ENCODE assay signal across 8 cellular contexts in genomic region chr12:56257491-56258067, GRCh38. TPM values are rescaled to one million over a fixed set of nuclear protein-coding genes. Genes with fewer than 3 reads are reported as not detected.
DNase-seq lines count a peak whose midpoint lies in the region; ATAC-seq, FAIRE-seq and TF ChIP-seq lines count a peak whose summit lies in the region.

No MANE protein-coding gene starts in this region.

- peaks cover 11% of the 10 kb centered on the region; the same call in 1 of the 2 replicates for H3K23me2 ChIP-seq in H1 (ENCODE audit: low read depth, low read length)

- peak; percentile 46 to 76 (median 72) for DNase-seq in NCI-H1417 (lab: John Stamatoyannopoulos, UW)
- no peak for DNase-seq in NCI-H1417 treated with DMSO at 0.1 percent for 48 hours (lab: John Stamatoyannopoulos, UW)
- DNase-seq in Peyer's patch: no peak
- peak in 1 of 2 experiments; percentile 80 for DNase-seq in H1 (ENCODE audit: low read depth in 1 of 2, low spot score in 2 of 2)
- DNase-seq in NK-92 (lab: John Stamatoyannopoulos, UW; ENCODE audit: unreplicated experiment): no peak

- peak overlapping the region; percentile 72 to 98 (median 86) for H3K4me3 ChIP-seq in Peyer's patch
- H3K4me3 ChIP-seq in H1 (ENCODE audit: extremely low read depth in 1 of 4, insufficient read depth in 2 of 4, low read depth in 3 of 4, low read length in 4 of 4): peak overlapping the region; percentile 60 to 96 (median 88)
- H3K4me3 ChIP-seq in muscle layer of colon (ENCODE audit: low read depth in 1 of 2, low read length in 2 of 2): peak overlapping the region; percentile 63 to 78

- H4K8ac ChIP-seq in H1 (ENCODE audit: extremely low read depth, insufficient read depth, low read length): no peak overlapping the region; the same call in 1 of the 2 replicates

- peak overlapping the region; percentile 29; the same call in 1 of the 2 replicates for H2AFZ ChIP-seq in H1 (ENCODE audit: low read length)

- H3K4me2 ChIP-seq in H1 (ENCODE audit: insufficient read depth in 1 of 2, low read depth in 2 of 2, low read length in 2 of 2): peak overlapping the region; percentile 83 to 89

- H3K18ac ChIP-seq in H1 (ENCODE audit: extremely low read depth, low read length): peak overlapping the region; percentile 63; the same call in 1 of the 2 replicates

- peaks cover 0 to 22% (median 3%) of the 10 kb centered on the region in 4 donors for H3K4me1 ChIP-seq in Peyer's patch
- peaks cover 8 to 17% (median 13%) of the 10 kb centered on the region in 4 experiments for H3K4me1 ChIP-seq in H1 (replicated peaks in 1 of 4; ENCODE audit: control insufficient read depth in 3 of 4, insufficient read depth in 4 of 4, low read length in 3 of 4)
- peaks cover 23% of the 10 kb centered on the region for H3K4me1 ChIP-seq in muscle layer of colon (ENCODE audit: insufficient read depth, low read length)

- H3K36me3 ChIP-seq in Peyer's patch (peaks cover 0 to 33% (median 0%) of the 10 kb centered on the region in 3 donors), H1 (ENCODE audit: control insufficient read depth in 2 of 4, insufficient read depth in 4 of 4, low read length in 3 of 4) (peaks cover 18 to 38% (median 23%) of the 10 kb centered on the region in 4 experiments), muscle layer of colon (ENCODE audit: insufficient read depth, low read length) (peaks cover 44% of the 10 kb centered on the region)

- peak overlapping the region; percentile 78 for H4K5ac ChIP-seq in H1 (ENCODE audit: insufficient read length, low read depth, low read length)

- H3K14ac ChIP-seq in H1 (ENCODE audit: insufficient read length): no peak overlapping the region

- POLR2A ChIA-PET in H1 (lab: Charles Lee; ENCODE audit: partially characterized antibody): interaction anchor here (0.8 to 3.8 kb wide), 29 partner anchors 9 to 210 kb away, joined by 3 to 41 read pairs (median 5); partner anchors contain the start of genes CNPY2, COQ10A, CS and ERBB3

- no peak overlapping the region for H4K91ac ChIP-seq in H1 (replicated peaks; ENCODE audit: insufficient read length, low read length)

- peak overlapping the region; percentile 63 for H3K4ac ChIP-seq in H1 (replicated peaks; ENCODE audit: insufficient read length, low read depth, low read length)

- TF ChIP-seq RAD21 in H1 (IDR thresholded peaks at IDR 0.05 in 1 of 2, conservative IDR thresholded peaks at IDR 0.05 in 1 of 2; ENCODE audit: low read depth in 2 of 2, low read length in 2 of 2): no peak

- H2BK15ac ChIP-seq in H1 (ENCODE audit: low read length): peak overlapping the region; percentile 46; the same call in 1 of the 2 replicates

- peaks cover 5 to 9% of the 10 kb centered on the region in 2 experiments for H4K20me1 ChIP-seq in H1 (replicated peaks in 1 of 2; ENCODE audit: control insufficient read depth in 1 of 2, insufficient read depth in 2 of 2, low read length in 2 of 2)

- H3K9ac ChIP-seq in H1 (replicated peaks in 1 of 4; ENCODE audit: extremely low read depth in 1 of 4, low read depth in 3 of 4, low read length in 3 of 4): peak overlapping the region in 3 of 4 experiments; percentile 54 to 60 (median 58); a peak in 5 of 7 replicates
- peak overlapping the region; percentile 92 for H3K9ac ChIP-seq in muscle layer of colon (ENCODE audit: low read length)

- no peak overlapping the region for H2BK20ac ChIP-seq in H1 (ENCODE audit: low read length)

- 2% methylated on average over 21 of the region's 27 CpGs; no CpG with 5 or more reads in 1 of the 2 experiments for WGBS in H1 (ENCODE audit: extremely low coverage in 1 of 2, insufficient coverage in 1 of 2, insufficient read length in 1 of 2, insufficient replicate concordance in 2 of 2, low coverage in 1 of 2, low lambda C conversion rate in 2 of 2, missing lambda C conversion rate in 1 of 2), 2 experiments

- TF ChIP-seq EP300 in H1 (IDR thresholded peaks at IDR 0.05; ENCODE audit: borderline replicate concordance in 1 of 2, low read depth in 2 of 2, low read length in 2 of 2): no peak

- H3K27ac ChIP-seq in Peyer's patch: peak overlapping the region; percentile 79 to 92 (median 85)
- H3K27ac ChIP-seq in H1 (ENCODE audit: low read depth, low read length): no peak overlapping the region
- H3K27ac ChIP-seq in muscle layer of colon (ENCODE audit: low read depth, low read length): peak overlapping the region; percentile 97

- TF ChIP-seq POLR2A in Peyer's patch (IDR thresholded peaks at IDR 0.05): no peak
- no peak for TF ChIP-seq POLR2A in H1 (IDR thresholded peaks at IDR 0.05; ENCODE audit: control extremely low read depth in 1 of 2, low read depth in 2 of 2, low read length in 2 of 2)

- no peak overlapping the region for H2AK5ac ChIP-seq in H1 (ENCODE audit: low read depth, low read length)

- peaks cover 0 to 8% of the 10 kb centered on the region in 2 experiments; a peak in 1 of 4 replicates for H3K79me2 ChIP-seq in H1 (ENCODE audit: control insufficient read depth in 1 of 2, insufficient read depth in 2 of 2, low read length in 2 of 2)

- H2BK5ac ChIP-seq in H1 (ENCODE audit: low read depth, low read length): peak overlapping the region; percentile 79

- no peak overlapping the region for H2BK120ac ChIP-seq in H1 (replicated peaks; ENCODE audit: low read depth, low read length)

- H3K27me3 ChIP-seq in Peyer's patch (no peaks in the 10 kb centered on the region), H1 (replicated peaks in 1 of 4; ENCODE audit: control insufficient read depth in 3 of 4, extremely low read depth in 1 of 4, insufficient read depth in 3 of 4, low read length in 3 of 4) (no peaks in the 10 kb centered on the region), muscle layer of colon (ENCODE audit: control insufficient read depth in 1 of 2, insufficient read depth in 2 of 2, low read length in 2 of 2) (no peaks in the 10 kb centered on the region)

- FAIRE-seq in H1 (lab: Jason Lieb, UNC): no peak

- no peak overlapping the region for H3K23ac ChIP-seq in H1 (ENCODE audit: insufficient read length)

- H3K56ac ChIP-seq in H1 (replicated peaks; ENCODE audit: insufficient read length, low read depth, low read length): peak overlapping the region; percentile 62

- H3K79me1 ChIP-seq in H1 (ENCODE audit: low read depth, low read length): peaks cover 7% of the 10 kb centered on the region

- TF ChIP-seq CTCF in Peyer's patch (IDR thresholded peaks at IDR 0.05) (no peak), H1 (IDR thresholded peaks at IDR 0.05; ENCODE audit: control extremely low read depth in 1 of 3, insufficient read depth in 1 of 3, low read depth in 1 of 3, low read length in 3 of 3) (no peak)

- H3K9me3 ChIP-seq in Peyer's patch: no peaks in the 10 kb centered on the region
- H3K9me3 ChIP-seq in H1 (ENCODE audit: insufficient read depth in 2 of 2, low read depth in 1 of 2, low read length in 1 of 2): no peaks in the 10 kb centered on the region
- no peaks in the 10 kb centered on the region for H3K9me3 ChIP-seq in muscle layer of colon (ENCODE audit: low read length)

- peak; percentile 9 for ATAC-seq in HG02938 (IDR thresholded peaks at IDR 0.05; ENCODE audit: unreplicated experiment)
- ATAC-seq in GM18517 (IDR thresholded peaks at IDR 0.05; ENCODE audit: unreplicated experiment): no peak

- H2BK12ac ChIP-seq in H1 (ENCODE audit: low read depth, low read length): no peak overlapping the region

- CTCF ChIA-PET in H1 (lab: Charles Lee; ENCODE audit: partially characterized antibody): interaction anchor here (0.8 to 6.4 kb wide), 23 partner anchors 9 to 1502 kb away, joined by 3 to 47 read pairs (median 6); partner anchors contain the start of genes COQ10A, RNF41 and SMARCC2

RNA-seq across cellular contexts. Expression of gene ANKRD52, which starts 0.6 kb away (rescaled TPM):
- total RNA-seq in Peyer's patch: 10 to 100 TPM; 30.5 to 48.7 (median 36.6) TPM
- 34.1 and 36.3 TPM in 2 replicates for total RNA-seq in H1 (2021; fragmentation: NEBNext Ultra II Directional; extraction: Animal tissue kit (Norgen Biotek cat#: 25700))
- polyA plus RNA-seq in H1 (2011; rRNA removed): 14.0 and 20.7 TPM in 2 replicates
- polyA plus RNA-seq in H1 (2011; cell fraction: cytosol; rRNA removed): 14.1 TPM
- polyA plus RNA-seq in H1 (2011; cell fraction: nucleus; rRNA removed): 74.8 TPM
- polyA plus RNA-seq in H1 (2012, experiment 1 of 2): 19.5 to 26.6 TPM (median 22.1 TPM) in 4 replicates
- 14.4 TPM for polyA plus RNA-seq in H1 (2012, experiment 2 of 2)
- 15.3 TPM for polyA plus RNA-seq in H1 (2013, experiment 1 of 2)
- 14.7 TPM for polyA plus RNA-seq in H1 (2013, experiment 2 of 2)
- polyA minus RNA-seq in H1 (2011; rRNA and poly(A)+ RNA removed): 20.7 and 30.8 TPM in 2 replicates
- polyA minus RNA-seq in H1 (2011; cell fraction: cytosol; rRNA and poly(A)+ RNA removed): 14.5 TPM
- polyA minus RNA-seq in H1 (2011; cell fraction: nucleus; rRNA and poly(A)+ RNA removed): 20.3 TPM

RNA-seq across cellular contexts. Expression of gene COQ10A, which starts 9.2 kb away (rescaled TPM):
- 10 to 100 TPM in 2 of 4 donors, 1 to 10 TPM in 2; 9.1 to 14.8 (median 11.8) TPM for total RNA-seq in Peyer's patch
- total RNA-seq in H1 (2021; fragmentation: NEBNext Ultra II Directional; extraction: Animal tissue kit (Norgen Biotek cat#: 25700)): 21.8 and 22.8 TPM in 2 replicates
- 39.5 and 42.9 TPM in 2 replicates for polyA plus RNA-seq in H1 (2011; rRNA removed)
- 53.3 TPM for polyA plus RNA-seq in H1 (2011; cell fraction: cytosol; rRNA removed)
- 48.1 TPM for polyA plus RNA-seq in H1 (2011; cell fraction: nucleus; rRNA removed)
- 24.5 to 27.2 TPM (median 25.7 TPM) in 4 replicates for polyA plus RNA-seq in H1 (2012, experiment 1 of 2)
- polyA plus RNA-seq in H1 (2012, experiment 2 of 2): 19.3 TPM
- polyA plus RNA-seq in H1 (2013, experiment 1 of 2): 22.4 TPM
- polyA plus RNA-seq in H1 (2013, experiment 2 of 2): 20.7 TPM
- polyA minus RNA-seq in H1 (2011; rRNA and poly(A)+ RNA removed): 28.1 and 29.9 TPM in 2 replicates
- 13.4 TPM for polyA minus RNA-seq in H1 (2011; cell fraction: cytosol; rRNA and poly(A)+ RNA removed)
- polyA minus RNA-seq in H1 (2011; cell fraction: nucleus; rRNA and poly(A)+ RNA removed): 21.5 TPM

RNA-seq across cellular contexts. Expression of gene SLC39A5, which starts 27.7 kb away (rescaled TPM):
- 100 to 1,000 TPM in 3 of 4 donors, 10 to 100 TPM in 1; 96.6 to 950 (median 626) TPM for total RNA-seq in Peyer's patch
- 0.25 TPM in 1 of 2 replicates, not detected in the other for total RNA-seq in H1 (2021; fragmentation: NEBNext Ultra II Directional; extraction: Animal tissue kit (Norgen Biotek cat#: 25700))
- polyA plus RNA-seq in H1 (2011; rRNA removed): 0.27 and 0.75 TPM in 2 replicates
- 0.48 TPM for polyA plus RNA-seq in H1 (2011; cell fraction: cytosol; rRNA removed)
- 2.7 TPM for polyA plus RNA-seq in H1 (2011; cell fraction: nucleus; rRNA removed)
- 0.27 to 0.88 TPM (median 0.51 TPM) in 3 of 4 replicates, not detected in the other for polyA plus RNA-seq in H1 (2012, experiment 1 of 2)
- polyA plus RNA-seq in H1 (2012, experiment 2 of 2): 0.24 TPM
- polyA plus RNA-seq in H1 (2013, experiment 1 of 2): 0.04 TPM
- polyA plus RNA-seq in H1 (2013, experiment 2 of 2): 0.09 TPM
- 0.47 TPM in 1 of 2 replicates, not detected in the other for polyA minus RNA-seq in H1 (2011; rRNA and poly(A)+ RNA removed)
- not detected for polyA minus RNA-seq in H1 (2011; cell fraction: cytosol; rRNA and poly(A)+ RNA removed)
- not detected for polyA minus RNA-seq in H1 (2011; cell fraction: nucleus; rRNA and poly(A)+ RNA removed)

RNA-seq across cellular contexts. Expression of gene NABP2, which starts 33.4 kb away (rescaled TPM):
- 10 to 100 TPM; 15.3 to 25.3 (median 23.5) TPM for total RNA-seq in Peyer's patch
- total RNA-seq in H1 (2021; fragmentation: NEBNext Ultra II Directional; extraction: Animal tissue kit (Norgen Biotek cat#: 25700)): 56.1 and 58.1 TPM in 2 replicates
- polyA plus RNA-seq in H1 (2011; rRNA removed): 59.8 and 67.5 TPM in 2 replicates
- 71.4 TPM for polyA plus RNA-seq in H1 (2011; cell fraction: cytosol; rRNA removed)
- 29.7 TPM for polyA plus RNA-seq in H1 (2011; cell fraction: nucleus; rRNA removed)
- 58.0 to 64.0 TPM (median 61.5 TPM) in 4 replicates for polyA plus RNA-seq in H1 (2012, experiment 1 of 2)
- polyA plus RNA-seq in H1 (2012, experiment 2 of 2): 60.6 TPM
- 31.7 TPM for polyA plus RNA-seq in H1 (2013, experiment 1 of 2)
- 32.1 TPM for polyA plus RNA-seq in H1 (2013, experiment 2 of 2)
- polyA minus RNA-seq in H1 (2011; rRNA and poly(A)+ RNA removed): 34.2 and 41.0 TPM in 2 replicates
- polyA minus RNA-seq in H1 (2011; cell fraction: cytosol; rRNA and poly(A)+ RNA removed): 17.3 TPM
- polyA minus RNA-seq in H1 (2011; cell fraction: nucleus; rRNA and poly(A)+ RNA removed): 9.0 TPM

RNA-seq across cellular contexts. Expression of gene RNF41, which starts 35.9 kb away (rescaled TPM):
- 10 to 100 TPM; 23.8 to 52.0 (median 37.6) TPM for total RNA-seq in Peyer's patch
- total RNA-seq in H1 (2021; fragmentation: NEBNext Ultra II Directional; extraction: Animal tissue kit (Norgen Biotek cat#: 25700)): 55.0 and 55.5 TPM in 2 replicates
- polyA plus RNA-seq in H1 (2011; rRNA removed): 98.6 and 127 TPM in 2 replicates
- polyA plus RNA-seq in H1 (2011; cell fraction: cytosol; rRNA removed): 95.6 TPM
- 124 TPM for polyA plus RNA-seq in H1 (2011; cell fraction: nucleus; rRNA removed)
- 48.0 to 59.3 TPM (median 52.6 TPM) in 4 replicates for polyA plus RNA-seq in H1 (2012, experiment 1 of 2)
- polyA plus RNA-seq in H1 (2012, experiment 2 of 2): 50.1 TPM
- 36.2 TPM for polyA plus RNA-seq in H1 (2013, experiment 1 of 2)
- polyA plus RNA-seq in H1 (2013, experiment 2 of 2): 36.3 TPM
- 296 and 367 TPM in 2 replicates for polyA minus RNA-seq in H1 (2011; rRNA and poly(A)+ RNA removed)
- 92.4 TPM for polyA minus RNA-seq in H1 (2011; cell fraction: cytosol; rRNA and poly(A)+ RNA removed)
- 94.9 TPM for polyA minus RNA-seq in H1 (2011; cell fraction: nucleus; rRNA and poly(A)+ RNA removed)

Comparison
In these comparisons a context has a peak if more than half of its experiments do, and no peak if none do; other contexts are left out.
1. DNase-seq: peak in NCI-H1417 (3 of 3); none in NCI-H1417 treated with DMSO at 0.1 percent for 48 hours (single experiment), Peyer's patch (0 of 3) and NK-92 (single experiment).
2. RNA of gene SLC39A5, which starts 27.7 kb away (total RNA-seq): 96.6 to 950 TPM in Peyer's patch; 0.25 TPM in H1; every median in the first group is over 10 times any median in the second.
3. Peak in every context shown above with its lines, with median percentiles within 50 percentile points of each other: H3K4me3 ChIP-seq.